Comparison of ENCODE assay signal across 1 cellular context in genomic region chr12:94208433-94208921, GRCh38.
A peak's percentile ranks its signal among the peaks of the same experiment; 100 is the strongest.
TF ChIP-seq lines count a peak whose summit lies in the region.

No MANE protein-coding gene starts in this region.

TF ChIP-seq in GM12878, 131 proteins besides CTCF, POLR2A, EP300 and RAD21 (continued from another document):
- TF ChIP-seq ZNF687 (IDR thresholded peaks at IDR 0.05), result peak; percentile 42; the same call in 1 of the 2 replicates
- peak; percentile 21 for TF ChIP-seq JUNB (IDR thresholded peaks at IDR 0.05)
- TF ChIP-seq NR2C1 (IDR thresholded peaks at IDR 0.05), result no peak
- TF ChIP-seq ELK1 (IDR thresholded peaks at IDR 0.05; ENCODE audit: low read depth, low read length), result no peak
- TF ChIP-seq PML (IDR thresholded peaks at IDR 0.05; ENCODE audit: low read length), result peak; percentile 7; the same call in 1 of the 2 replicates
